Comparison of ENCODE assay signal across 1 cellular context in genomic region chrX:8808661-8809060, GRCh38.
A peak's percentile ranks its signal among the peaks of the same experiment; 100 is the strongest.
TF ChIP-seq lines count a peak whose summit lies in the region.

No MANE protein-coding gene starts in this region.

TF ChIP-seq in K562, 482 proteins besides CTCF, POLR2A, EP300 and RAD21 (continued from another document):
- TF ChIP-seq CUX1 (CRISPR knock-in tag; IDR thresholded peaks at IDR 0.05) (peak; percentile 98), RERE (CRISPR knock-in tag; IDR thresholded peaks at IDR 0.05; ENCODE audit: borderline replicate concordance) (no peak), SRF (CRISPR knock-in tag; IDR thresholded peaks at IDR 0.05) (no peak), ZNF347 (CRISPR knock-in tag; IDR thresholded peaks at IDR 0.05; ENCODE audit: low read depth) (no peak)
